ENCODE assay signal across 24 cellular contexts in the genomic region with DNA sequence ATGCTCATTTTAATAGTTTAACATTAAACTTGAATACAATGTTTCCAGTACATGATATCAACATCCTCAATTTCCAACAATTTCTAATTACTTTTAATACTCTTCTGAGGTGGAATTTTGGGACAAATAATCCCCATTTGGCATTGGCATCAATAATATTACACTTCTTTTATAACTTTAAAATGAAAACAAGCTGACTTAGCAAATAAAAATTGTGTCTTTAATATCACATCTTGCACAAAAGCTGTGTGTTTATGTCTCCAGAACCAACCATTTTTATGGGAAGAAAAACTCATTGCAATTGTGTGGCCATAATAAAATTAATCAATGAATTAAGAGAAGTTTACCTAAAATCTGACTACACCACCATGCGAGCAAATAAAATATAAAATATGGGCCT.
A peak's percentile ranks its signal among the peaks of the same experiment; 100 is the strongest.
DNase-seq lines count a peak whose midpoint lies in the region; ATAC-seq, FAIRE-seq and TF ChIP-seq lines count a peak whose summit lies in the region.
"Had no signal": no experiment of that assay in that cellular context is flagged by ENCODE, and none has a peak within 500 bp of the region (broad histone marks: within the 10 kb centered on the region; RNA-seq: fewer than 3 reads in every experiment).

No MANE protein-coding gene starts in this region.

- CTCF ChIA-PET in A549 (lab: Yijun Ruan, JAX) (no interaction called here), K562 (lab: Yijun Ruan, JAX; ENCODE audit: low intra/inter-chr PET ratio) (no interaction called here)

- H3K9me1 ChIP-seq in K562 (ENCODE audit: control insufficient read depth, insufficient read depth, low read length): no peaks in the 10 kb centered on the region

- H3K4me2 ChIP-seq in A549 (no peak overlapping the region), K562 (ENCODE audit: insufficient read depth, low read length) (no peak overlapping the region)
- H3K4me2 ChIP-seq: BLaER1 treated with 17β-estradiol and CSF1 and Interleukin-3, amounts not matched to agents 10 nM and 100 nM had no signal

- POLR2A ChIA-PET in A549 (lab: Yijun Ruan, JAX) (no interaction called here), K562 (lab: Yijun Ruan, JAX) (no interaction called here)

- ATAC-seq in A549 (no peak), K562 (no peak)
- ATAC-seq: CD8-positive, alpha-beta T cell; GM12878 had no signal

- no peak for TF ChIP-seq CTCF in A549 (IDR thresholded peaks at IDR 0.05)
- no peak for TF ChIP-seq CTCF in D721Med (IDR thresholded peaks at IDR 0.05; ENCODE audit: insufficient read depth, missing control alignments)
- no peak for TF ChIP-seq CTCF in K562 (IDR thresholded peaks at IDR 0.05 in 2 of 3, conservative IDR thresholded peaks at IDR 0.05 in 1 of 3; ENCODE audit: insufficient read depth in 2 of 3, low read depth in 1 of 3, low read length in 3 of 3)

- no peaks in the 10 kb centered on the region for H3K36me3 ChIP-seq in K562 (ENCODE audit: control insufficient read depth, insufficient read depth, low read length)
- H3K36me3 ChIP-seq: BLaER1 treated with 17β-estradiol and CSF1 and Interleukin-3, amounts not matched to agents 10 nM and 100 nM had no signal

- DNase-seq in A549 (ENCODE audit: low read depth in 1 of 2, low spot score in 1 of 2) (no peak), D721Med (ENCODE audit: insufficient read length, low spot score) (no peak), K562 (ENCODE audit: extremely low read depth in 1 of 4, low spot score in 3 of 4) (no peak), hepatic stellate cell (ENCODE audit: low spot score) (no peak), mesenteric fat pad (ENCODE audit: low spot score) (no peak), globus pallidus (ENCODE audit: low spot score) (no peak)
- DNase-seq: 8988T; AML-193; Caco-2; Calu3; CD4-positive, alpha-beta T cell; CD8-positive, alpha-beta T cell; DMS 273 treated with DMSO at 0.1 percent for 48 hours; DMS153; DMS53; DMS79; DND-41; EL; GDM1 had no signal

- in situ Hi-C loops in K562 (cut with MboI): no loop called here

- 61% methylated on average over 1 of the region's 1 CpG for WGBS in A549 (ENCODE audit: missing lambda C conversion rate)
- WGBS in K562 (ENCODE audit: insufficient coverage, low coverage, missing lambda C conversion rate): 0% methylated on average over 1 of the region's 1 CpG

- H2AFZ ChIP-seq in K562 (ENCODE audit: low read depth, low read length): no peak overlapping the region

- no peaks in the 10 kb centered on the region for H3K79me2 ChIP-seq in K562 (ENCODE audit: control insufficient read depth, insufficient read depth, low read length)

- TF ChIP-seq EP300 in A549 (IDR thresholded peaks at IDR 0.05) (no peak), K562 (IDR thresholded peaks at IDR 0.05; ENCODE audit: low read length) (no peak)

- TF ChIP-seq POLR2A in A549 (IDR thresholded peaks at IDR 0.05; ENCODE audit: low read length) (no peak), K562 (conservative IDR thresholded peaks at IDR 0.05) (no peak)

- H3K4me3 ChIP-seq in A549: no peak overlapping the region
- H3K4me3 ChIP-seq in K562: no peak overlapping the region
- H3K4me3 ChIP-seq: BLaER1 treated with 17β-estradiol and CSF1 and Interleukin-3, amounts not matched to agents 10 nM and 100 nM; GM12878 had no signal

- H4K20me1 ChIP-seq in K562 (replicated peaks; ENCODE audit: control insufficient read depth, insufficient read depth, low read length): no peaks in the 10 kb centered on the region
- H4K20me1 ChIP-seq: BLaER1 treated with 17β-estradiol and CSF1 and Interleukin-3, amounts not matched to agents 10 nM and 100 nM had no signal

- no peak overlapping the region for H3K9ac ChIP-seq in K562 (ENCODE audit: insufficient read depth in 1 of 2, low read depth in 2 of 2, low read length in 2 of 2)
- H3K9ac ChIP-seq: BLaER1 treated with 17β-estradiol and CSF1 and Interleukin-3, amounts not matched to agents 10 nM and 100 nM had no signal

- TF ChIP-seq RAD21 in A549 (conservative IDR thresholded peaks at IDR 0.05 in 1 of 2, IDR thresholded peaks at IDR 0.05 in 1 of 2) (no peak), K562 (CRISPR knock-in tag; conservative IDR thresholded peaks at IDR 0.05 in 1 of 2, IDR thresholded peaks at IDR 0.05 in 1 of 2) (no peak)

- no peaks in the 10 kb centered on the region for H3K27me3 ChIP-seq in K562 (ENCODE audit: control insufficient read depth in 2 of 2, insufficient read depth in 2 of 2, low read length in 2 of 2)
- H3K27me3 ChIP-seq: BLaER1 treated with 17β-estradiol and CSF1 and Interleukin-3, amounts not matched to agents 10 nM and 100 nM had no signal

- no peaks in the 10 kb centered on the region for H3K9me3 ChIP-seq in A549
- no peaks in the 10 kb centered on the region for H3K9me3 ChIP-seq in K562 (replicated peaks; ENCODE audit: control insufficient read depth, insufficient read depth, low read depth, low read length)
- H3K9me3 ChIP-seq: BLaER1 treated with 17β-estradiol and CSF1 and Interleukin-3, amounts not matched to agents 10 nM and 100 nM; Caco-2 had no signal

- no TSS peak for BruUV-seq in K562 (replicated peaks; lab: Mats Ljungman, UMichigan)

- FAIRE-seq in A549 (lab: Jason Lieb, UNC) (no peak), D721Med (lab: Jason Lieb, UNC) (peak; percentile 44), K562 (lab: Jason Lieb, UNC) (no peak)
- FAIRE-seq: GM12878, GM12892, GM18507 had no signal

- H3K4me1 ChIP-seq in A549: no peaks in the 10 kb centered on the region
- H3K4me1 ChIP-seq in K562 (replicated peaks in 1 of 2; ENCODE audit: control insufficient read depth in 2 of 2, insufficient read depth in 2 of 2, low read length in 2 of 2): no peaks in the 10 kb centered on the region
- H3K4me1 ChIP-seq: BLaER1 treated with 17β-estradiol and CSF1 and Interleukin-3, amounts not matched to agents 10 nM and 100 nM; Caco-2 had no signal

- intact Hi-C loops in K562 (cut with micrococcal nuclease): no loop called here

- H3K27ac ChIP-seq in A549 (no peak overlapping the region), K562 (ENCODE audit: extremely low read depth, low read depth, low read length) (no peak overlapping the region)
- H3K27ac ChIP-seq: BLaER1 treated with 17β-estradiol and CSF1 and Interleukin-3, amounts not matched to agents 10 nM and 100 nM; C4-2B had no signal

TF ChIP-seq in A549, 52 proteins besides CTCF, POLR2A, EP300 and RAD21:
- TF ChIP-seq MAFK (IDR thresholded peaks at IDR 0.05; ENCODE audit: partially characterized antibody): peak; percentile 78
- TF ChIP-seq HDAC2 (IDR thresholded peaks at IDR 0.05): no peak

TF ChIP-seq in K562, 482 proteins besides CTCF, POLR2A, EP300 and RAD21:
- peak; percentile 35; the same call in 1 of the 2 replicates for TF ChIP-seq MAFG (tag; conservative IDR thresholded peaks at IDR 0.05)
- TF ChIP-seq ZNF354B (CRISPR knock-in tag; IDR thresholded peaks at IDR 0.05): no peak
- peak; percentile 48; the same call in 1 of the 2 replicates for TF ChIP-seq ZNF316 (IDR thresholded peaks at IDR 0.05)
- TF ChIP-seq MAFF (IDR thresholded peaks at IDR 0.05; ENCODE audit: low read length): peak; percentile 60
- TF ChIP-seq MAFK (IDR thresholded peaks at IDR 0.05; ENCODE audit: low read length): peak; percentile 76
- no peak for TF ChIP-seq TAL1 (IDR thresholded peaks at IDR 0.05)
- TF ChIP-seq C11orf30 (IDR thresholded peaks at IDR 0.05; ENCODE audit: low read depth): peak; percentile 34; the same call in 1 of the 2 replicates
- no peak for TF ChIP-seq BRD9 (IDR thresholded peaks at IDR 0.05; ENCODE audit: low read depth, partially characterized antibody)
